Comparison of ENCODE assay signal across 9 cellular contexts in genomic region chr6:89145461-89145961, GRCh38. TPM values are rescaled to one million over a fixed set of nuclear protein-coding genes. Genes with fewer than 3 reads are reported as not detected.
DNase-seq lines count a peak whose midpoint lies in the region; ATAC-seq and TF ChIP-seq lines count a peak whose summit lies in the region.
"Had no signal": no experiment of that assay in that cellular context is flagged by ENCODE, and none has a peak within 500 bp of the region (broad histone marks: within the 10 kb centered on the region; RNA-seq: fewer than 3 reads in every experiment).

No MANE protein-coding gene starts in this region.

- TF ChIP-seq CTCF in dorsolateral prefrontal cortex (IDR thresholded peaks at IDR 0.05 in 54 of 56, conservative IDR thresholded peaks at IDR 0.05 in 2 of 56; ENCODE audit: low read depth in 1 of 56, partially characterized antibody in 56 of 56), result peak in 2 of 56 donors; percentile 1 to 20
- TF ChIP-seq CTCF in tibial nerve (IDR thresholded peaks at IDR 0.05), result no peak

- H3K27ac ChIP-seq in SJSA1 (peak overlapping the region; percentile 94), dorsolateral prefrontal cortex (peak overlapping the region in 55 of 59 donors; percentile 23 to 94 (median 77)), mesodermal cell (ENCODE audit: low read depth, low read length, severe bottlenecking) (no peak overlapping the region), tibial nerve (peak overlapping the region; percentile 67 to 93 (median 87))
- H3K27ac ChIP-seq: C4-2B had no signal

- TF ChIP-seq EP300 in tibial nerve (IDR thresholded peaks at IDR 0.05), result no peak

- H3K27me3 ChIP-seq in SJSA1 (replicated peaks), result no peaks in the 10 kb centered on the region
- H3K27me3 ChIP-seq in dorsolateral prefrontal cortex, result no peaks in the 10 kb centered on the region
- no peaks in the 10 kb centered on the region for H3K27me3 ChIP-seq in tibial nerve

- peak; percentile 40 for DNase-seq in NCI-H1436 (lab: John Stamatoyannopoulos, UW)
- DNase-seq in NCI-H1436 treated with DMSO at 0.1 percent for 48 hours (lab: John Stamatoyannopoulos, UW), result no peak
- no peak for DNase-seq in SJSA1 (ENCODE audit: low read depth in 1 of 2, low spot score in 2 of 2)
- DNase-seq in dorsolateral prefrontal cortex, result no peak
- DNase-seq in tibial nerve (ENCODE audit: low spot score in 2 of 2), result no peak

- H3K4me1 ChIP-seq in SJSA1 (replicated peaks), result peaks cover 30% of the 10 kb centered on the region
- peaks cover 4% of the 10 kb centered on the region for H3K4me1 ChIP-seq in mesodermal cell (ENCODE audit: control insufficient read depth, insufficient read depth, low read length, poor library complexity, severe bottlenecking)
- peaks cover 0 to 25% (median 8%) of the 10 kb centered on the region in 4 donors for H3K4me1 ChIP-seq in tibial nerve

- H3K9me3 ChIP-seq in SJSA1 (replicated peaks), result no peaks in the 10 kb centered on the region
- H3K9me3 ChIP-seq in mesodermal cell (ENCODE audit: control insufficient read depth, low read length), result no peaks in the 10 kb centered on the region
- H3K9me3 ChIP-seq in tibial nerve, result no peaks in the 10 kb centered on the region

- intact Hi-C loops in dorsolateral prefrontal cortex (cut with DNase I), result loop anchor here in 1 of 2 donors (5.0 kb wide), 2 partner anchors 63 to 163 kb away; partner anchors contain the start of gene PNRC1

- 18 to 29% methylated on average over 8 to 15 of the region's 16 CpGs for WGBS in mesodermal cell (ENCODE audit: insufficient coverage in 2 of 2), 2 experiments
- 0% methylated on average over 11 to 16 of the region's 16 CpGs for WGBS in tibial nerve, 2 donors

- TF ChIP-seq POLR2A in tibial nerve (IDR thresholded peaks at IDR 0.05), result no peak

- ATAC-seq in GM19468 (IDR thresholded peaks at IDR 0.05; ENCODE audit: extremely low read depth, unreplicated experiment), result peak; percentile 13
- peak; percentile 42 for ATAC-seq in HG03521 (IDR thresholded peaks at IDR 0.05; ENCODE audit: unreplicated experiment)

- H3K4me3 ChIP-seq in SJSA1, result peak overlapping the region; percentile 77
- peak overlapping the region; percentile 59 to 96 (median 86) for H3K4me3 ChIP-seq in dorsolateral prefrontal cortex
- peak overlapping the region; percentile 60 for H3K4me3 ChIP-seq in mesodermal cell (ENCODE audit: extremely low read depth, insufficient read depth, low read length, poor library complexity, severe bottlenecking)
- peak overlapping the region; percentile 76 to 99 (median 90) for H3K4me3 ChIP-seq in tibial nerve

- H3K36me3 ChIP-seq in SJSA1, result peaks cover 27% of the 10 kb centered on the region
- peaks cover 8% of the 10 kb centered on the region for H3K36me3 ChIP-seq in mesodermal cell (ENCODE audit: control insufficient read depth, insufficient read depth, low read length)
- no peaks in the 10 kb centered on the region for H3K36me3 ChIP-seq in tibial nerve

RNA-seq across cellular contexts. Expression of gene PM20D2, which starts 0.3 kb away (rescaled TPM):
- total RNA-seq in SJSA1 (2014; rRNA removed; shearing (Covaris generic)), result 46.1 and 52.7 TPM in 2 replicates
- total RNA-seq in dorsolateral prefrontal cortex (10 to 100 TPM in 15 of 120 experiments, 1 to 10 TPM in 105; 4.7 to 11.2 (median 8.2) TPM), tibial nerve (10 to 100 TPM; 15.1 to 28.2 (median 19.3) TPM)
- 8.7 TPM for polyA plus RNA-seq in mesodermal cell (2013, experiment 1 of 2)
- 9.8 TPM for polyA plus RNA-seq in mesodermal cell (2013, experiment 2 of 2)

RNA-seq across cellular contexts. Expression of gene SRSF12, which starts 27.6 kb away (rescaled TPM):
- total RNA-seq in SJSA1 (2014; rRNA removed; shearing (Covaris generic)), result 0.72 and 2.8 TPM in 2 replicates
- total RNA-seq in dorsolateral prefrontal cortex, result 10 to 100 TPM in 100 of 120 experiments, 1 to 10 TPM in 20; 5.9 to 23.4 (median 13.3) TPM
- 9.6 TPM for polyA plus RNA-seq in mesodermal cell (2013, experiment 1 of 2)
- polyA plus RNA-seq in mesodermal cell (2013, experiment 2 of 2), result 9.2 TPM
- total RNA-seq in tibial nerve, result 1 to 10 TPM in 1 of 4 donors, under 1 TPM in 2, not detected in 1; under 0.01 to 1.7 (median 0.60) TPM
